7 cellular contexts compared by ENCODE assay signal in the genomic region with DNA sequence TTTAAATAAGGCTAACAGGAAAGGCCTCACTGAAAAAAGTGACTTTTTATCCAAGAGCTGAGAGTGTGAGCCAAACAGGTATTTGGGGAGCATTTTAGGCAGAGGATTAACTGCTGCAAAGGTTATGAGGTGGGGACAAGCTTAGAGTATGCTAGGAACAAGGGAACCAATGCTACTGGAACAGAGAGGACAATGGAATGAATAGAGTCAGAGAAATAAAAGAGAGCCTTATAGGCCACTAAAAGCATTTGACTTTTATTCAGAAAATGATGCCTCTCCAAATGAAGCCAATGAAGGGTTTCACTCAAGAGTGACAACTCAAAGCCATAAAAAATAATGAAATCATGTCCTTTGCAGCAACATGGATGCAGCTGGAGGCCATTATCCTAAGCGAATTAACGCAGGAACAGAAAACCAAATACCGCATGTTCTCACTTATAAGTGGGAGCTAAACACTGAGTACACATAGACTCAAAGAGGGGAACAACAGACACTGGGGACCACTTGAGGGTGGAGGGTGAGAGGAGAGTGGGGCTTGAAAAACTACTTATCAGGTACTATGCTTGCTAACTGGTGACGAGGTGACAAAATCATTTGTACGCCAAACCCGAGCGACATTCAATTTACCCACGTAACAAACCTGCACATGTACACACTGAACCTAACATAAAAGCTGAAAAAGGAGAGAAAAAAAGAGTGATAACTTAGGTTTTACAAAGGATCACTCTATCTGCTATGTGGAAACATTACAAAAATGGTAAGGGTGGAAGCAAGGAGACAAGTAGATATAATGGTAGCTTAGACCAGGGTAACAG. TPM values are rescaled to one million over a fixed set of nuclear protein-coding genes. Genes with fewer than 3 reads are reported as not detected.
DNase-seq lines count a peak whose midpoint lies in the region; ATAC-seq, FAIRE-seq and TF ChIP-seq lines count a peak whose summit lies in the region.

No MANE protein-coding gene starts in this region.

- peak overlapping the region; percentile 78 for H3K4me2 ChIP-seq in GM12878 (ENCODE audit: control insufficient read depth, insufficient read depth)

- in situ Hi-C loops in GM12878 (cut with MboI): no loop called here

- WGBS in GM12878 (ENCODE audit: insufficient coverage, insufficient replicate concordance, low lambda C conversion rate, missing lambda C conversion rate): 54% methylated on average over 8 of the region's 8 CpGs

- POLR2A ChIA-PET in GM12878 (lab: Charles Lee): interaction anchor here (0.5 to 3.6 kb wide), 12 partner anchors 8 to 146 kb away, joined by 3 to 17 read pairs (median 6); a partner anchor contains a TSS

- H2AFZ ChIP-seq in GM12878 (ENCODE audit: control insufficient read depth, low read depth, low read length): no peak overlapping the region

- intact Hi-C loops in GM12878 (cut with micrococcal nuclease; ENCODE audit: unreplicated experiment): no loop called here

- TF ChIP-seq CTCF in GM12878 (IDR thresholded peaks at IDR 0.05 in 2 of 3, conservative IDR thresholded peaks at IDR 0.05 in 1 of 3; ENCODE audit: control insufficient read depth in 2 of 3, extremely low read depth in 1 of 3, insufficient read depth in 1 of 3, low read depth in 3 of 3, low read length in 3 of 3) (no peak), GM10266 (IDR thresholded peaks at IDR 0.05; ENCODE audit: control insufficient read depth, insufficient read depth, low read depth, missing control alignments) (no peak)

- SMC1A ChIA-PET in GM12878 (lab: Charles Lee; ENCODE audit: uncharacterized antibody, unreplicated experiment): interaction anchor here (1.1 to 5.7 kb wide), 14 partner anchors 8 to 112 kb away, joined by 3 to 67 read pairs (median 8); a partner anchor contains a TSS

- peaks cover 5% of the 10 kb centered on the region for H4K20me1 ChIP-seq in GM12878 (ENCODE audit: control insufficient read depth, insufficient read depth)

- peaks cover 25% of the 10 kb centered on the region for H3K4me1 ChIP-seq in GM12878 (ENCODE audit: control insufficient read depth, insufficient read depth, low read length)

- RAD21 ChIA-PET in GM12878 (lab: Charles Lee; ENCODE audit: unreplicated experiment): interaction anchor here (0.6 to 3.7 kb wide), 13 partner anchors 8 to 138 kb away, joined by 3 to 26 read pairs (median 5); a partner anchor contains a TSS

- no peak for TF ChIP-seq RAD21 in GM12878 (IDR thresholded peaks at IDR 0.05; ENCODE audit: insufficient read depth, low read depth, low read length)

- peak overlapping the region; percentile 72 for H3K27ac ChIP-seq in GM12878 (ENCODE audit: control insufficient read depth, insufficient read depth)

- no peak for ATAC-seq in GM12878

- peaks cover 94% of the 10 kb centered on the region for H3K79me2 ChIP-seq in GM12878 (ENCODE audit: control insufficient read depth, insufficient read depth, low read length)

- BruUV-seq in GM12878 (replicated peaks; lab: Mats Ljungman, UMichigan): no TSS peak

- no peak for TF ChIP-seq POLR2A in GM12878 (IDR thresholded peaks at IDR 0.05; ENCODE audit: low read depth, low read length)

- FAIRE-seq in GM12878 (lab: Jason Lieb, UNC): no peak

- peak overlapping the region; percentile 28; the same call in 1 of the 2 replicates for H3K9ac ChIP-seq in GM12878 (ENCODE audit: control insufficient read depth, insufficient read depth, low read length)

- H3K27me3 ChIP-seq in GM12878 (replicated peaks in 1 of 2; ENCODE audit: control insufficient read depth in 2 of 2, insufficient read depth in 2 of 2, low read length in 1 of 2): no peaks in the 10 kb centered on the region

- H3K36me3 ChIP-seq in GM12878 (ENCODE audit: control insufficient read depth in 2 of 2, insufficient read depth in 2 of 2, low read length in 1 of 2): peaks cover 1 to 5% of the 10 kb centered on the region in 2 experiments; a peak in 2 of 4 replicates

- H3K9me3 ChIP-seq in GM12878 (replicated peaks; ENCODE audit: control insufficient read depth, insufficient read depth, low read length): no peaks in the 10 kb centered on the region

- H3K4me3 ChIP-seq in GM08714 (ENCODE audit: low read length) (peak overlapping the region; percentile 30; the same call in 1 of the 2 replicates), GM12878 (peak overlapping the region; percentile 66)

- peak; percentile 84 for DNase-seq in NCI-H1436 (lab: John Stamatoyannopoulos, UW)
- no peak for DNase-seq in GM12878 (ENCODE audit: low read depth, low spot score)
- DNase-seq in pons (ENCODE audit: low spot score): peak; percentile 90
- DNase-seq in stimulated activated CD4-positive, alpha-beta T cell treated with anti-CD3 and anti-CD28 coated beads, Interleukin-2, amount 100 ng/mL, for 24 hours: no peak
- no peak for DNase-seq in GM10266 (ENCODE audit: extremely low spot score)
- DNase-seq in ecto neural progenitor cell (ENCODE audit: low spot score): no peak

- no peak for TF ChIP-seq EP300 in GM12878 (IDR thresholded peaks at IDR 0.05; ENCODE audit: borderline replicate concordance in 1 of 2, control insufficient read depth in 1 of 2, low read depth in 2 of 2, low read length in 2 of 2)

- CTCF ChIA-PET in GM12878 (lab: Yijun Ruan, JAX): interaction anchor here (0.6 to 2.6 kb wide), 7 partner anchors 7 to 361 kb away, joined by 3 to 15 read pairs (median 4); no protein-coding TSS in a partner anchor

TF ChIP-seq in GM12878, 131 proteins besides CTCF, POLR2A, EP300 and RAD21:
- TF ChIP-seq HDGF (IDR thresholded peaks at IDR 0.05): peak; percentile 51; the same call in 1 of the 2 replicates
- TF ChIP-seq FOXM1 (IDR thresholded peaks at IDR 0.05; ENCODE audit: low read depth, low read length): 0 out of 2 replicates have a peak, but pooled peaks have one; percentile 8
- TF ChIP-seq, protein P1, sequence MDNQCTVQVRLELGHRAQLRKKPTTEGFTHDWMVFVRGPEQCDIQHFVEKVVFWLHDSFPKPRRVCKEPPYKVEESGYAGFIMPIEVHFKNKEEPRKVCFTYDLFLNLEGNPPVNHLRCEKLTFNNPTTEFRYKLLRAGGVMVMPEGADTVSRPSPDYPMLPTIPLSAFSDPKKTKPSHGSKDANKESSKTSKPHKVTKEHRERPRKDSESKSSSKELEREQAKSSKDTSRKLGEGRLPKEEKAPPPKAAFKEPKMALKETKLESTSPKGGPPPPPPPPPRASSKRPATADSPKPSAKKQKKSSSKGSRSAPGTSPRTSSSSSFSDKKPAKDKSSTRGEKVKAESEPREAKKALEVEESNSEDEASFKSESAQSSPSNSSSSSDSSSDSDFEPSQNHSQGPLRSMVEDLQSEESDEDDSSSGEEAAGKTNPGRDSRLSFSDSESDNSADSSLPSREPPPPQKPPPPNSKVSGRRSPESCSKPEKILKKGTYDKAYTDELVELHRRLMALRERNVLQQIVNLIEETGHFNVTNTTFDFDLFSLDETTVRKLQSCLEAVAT (IDR thresholded peaks at IDR 0.05): peak; percentile 83
- no peak for TF ChIP-seq HDAC2 (IDR thresholded peaks at IDR 0.05)
- TF ChIP-seq SP1 (IDR thresholded peaks at IDR 0.05; ENCODE audit: low read depth, low read length): no peak
TF ChIP-seq in GM12878: peak in this region for 3.

RNA-seq across cellular contexts. Expression of a gene that starts 11.1 kb away (rescaled TPM):
- 309 and 320 TPM in 2 replicates for total RNA-seq in GM12878 (2013; cell fraction: nucleolus; rRNA removed)
- total RNA-seq in GM12878 (2014; rRNA removed) (334 and 416 TPM in 2 replicates), GM12878 (2014; rRNA removed; fragmentation: Illumina TruSeq; extraction: Trizol) (390 and 401 TPM in 2 replicates), GM12878 (2021) (348 and 360 TPM in 2 replicates)
- polyA plus RNA-seq in GM12878 (2011; ENCODE audit: low read depth): 133 TPM
- polyA plus RNA-seq in GM12878 (2011; rRNA removed) (909 and 1,265 TPM in 2 replicates), GM12878 (2014; fragmentation: Illumina TruSeq; extraction: Trizol) (547 and 710 TPM in 2 replicates), GM12878 (2014; fragmentation: Nextera tagmentation; extraction: Ambion mirVana) (100 to 1,000 TPM; 268 to 424 TPM), GM12878 (2014; rRNA removed) (180 and 224 TPM in 2 replicates), GM12878 (2016; fragmentation: Nextera tagmentation; extraction: Ambion mirVana) (100 to 1,000 TPM; 232 to 423 TPM)
- polyA plus RNA-seq in GM12878 (2011; cell fraction: cytosol; rRNA removed): 152 and 181 TPM in 2 replicates
- 120 and 153 TPM in 2 replicates for polyA plus RNA-seq in GM12878 (2011; cell fraction: nucleus; rRNA removed)
- polyA plus RNA-seq in GM12878 (2012): 252 and 315 TPM in 2 replicates
- 326 and 414 TPM in 2 replicates for polyA minus RNA-seq in GM12878 (2011; rRNA and poly(A)+ RNA removed)
- polyA minus RNA-seq in GM12878 (2011; cell fraction: cytosol; rRNA and poly(A)+ RNA removed): 268 and 284 TPM in 2 replicates
- 63.8 and 72.4 TPM in 2 replicates for polyA minus RNA-seq in GM12878 (2011; cell fraction: nucleus; rRNA and poly(A)+ RNA removed)

Comparison
In these comparisons a context has a peak if more than half of its experiments do, and no peak if none do; other contexts are left out.
1. DNase-seq: peak in NCI-H1436 (single experiment) and pons (single experiment); none in GM12878 (single experiment), stimulated activated CD4-positive, alpha-beta T cell treated with anti-CD3 and anti-CD28 coated beads, Interleukin-2, amount 100 ng/mL, for 24 hours (0 of 2), GM10266 (single experiment) and ecto neural progenitor cell (single experiment).